ENCODE assay signal across 9 cellular contexts in the genomic region with DNA sequence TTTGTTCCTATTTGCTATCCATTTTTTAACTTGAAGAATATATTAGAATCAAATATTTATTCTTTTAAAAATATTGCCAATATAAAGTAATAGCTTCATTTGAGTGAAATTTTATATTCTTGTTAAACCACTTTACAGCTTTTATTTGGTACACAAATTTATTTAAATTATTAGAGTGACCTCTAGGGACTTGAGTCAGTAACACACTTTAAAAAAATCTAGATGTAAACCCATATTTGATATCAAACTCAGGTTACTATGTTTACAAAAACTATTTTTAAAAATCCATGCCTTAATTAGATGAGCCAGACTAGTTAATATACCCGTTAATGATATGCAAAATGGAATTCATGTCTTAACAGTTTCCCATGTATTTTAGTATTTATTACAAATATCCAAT.
DNase-seq lines count a peak whose midpoint lies in the region; ATAC-seq and TF ChIP-seq lines count a peak whose summit lies in the region.
"Had no signal": no experiment of that assay in that cellular context is flagged by ENCODE, and none has a peak within 500 bp of the region (broad histone marks: within the 10 kb centered on the region; RNA-seq: fewer than 3 reads in every experiment).

No MANE protein-coding gene starts in this region.

- no peaks in the 10 kb centered on the region for H3K9me3 Mint-ChIP-seq in osteocyte (ENCODE audit: unreplicated experiment)

- no peaks in the 10 kb centered on the region for H3K27me3 Mint-ChIP-seq in osteocyte (ENCODE audit: unreplicated experiment)

- TF ChIP-seq CTCF in BJ (IDR thresholded peaks at IDR 0.05; ENCODE audit: insufficient read depth, low read depth, low read length) (peak; percentile 21; the same call in 1 of the 2 replicates), LNCaP clone FGC (IDR thresholded peaks at IDR 0.05; ENCODE audit: control insufficient read depth, extremely low read depth, insufficient read depth) (peak; percentile 29), osteocyte (IDR thresholded peaks at IDR 0.05) (peak; percentile 48)

- H3K27ac Mint-ChIP-seq in osteocyte (ENCODE audit: unreplicated experiment): no peak overlapping the region

- no peak for ATAC-seq in HG02759 (IDR thresholded peaks at IDR 0.05; ENCODE audit: unreplicated experiment)
- no peak for ATAC-seq in HG02763 (IDR thresholded peaks at IDR 0.05; ENCODE audit: unreplicated experiment)

- H3K4me3 Mint-ChIP-seq in osteocyte (ENCODE audit: unreplicated experiment): no peak overlapping the region

- CTCF ChIA-PET in BJ (lab: Yijun Ruan, JAX): interaction anchor here (0.8 to 5.8 kb wide), 27 partner anchors 9 to 490 kb away, joined by 3 to 45 read pairs (median 5); partner anchors contain the start of gene MAP4K4

- no peak overlapping the region for H3K4me3 ChIP-seq in BJ (ENCODE audit: low read depth, low read length)
- H3K4me3 ChIP-seq in LNCaP clone FGC (ENCODE audit: low read depth, low read length): no peak overlapping the region
- H3K4me3 ChIP-seq: upper lobe of left lung had no signal

- POLR2A ChIA-PET in BJ (lab: Charles Lee): no interaction called here

- H3K27me3 ChIP-seq in BJ (ENCODE audit: control insufficient read depth, insufficient read depth, low read length): no peaks in the 10 kb centered on the region
- H3K27me3 ChIP-seq: upper lobe of left lung had no signal

- H3K36me3 ChIP-seq in BJ (ENCODE audit: control insufficient read depth, insufficient read depth, low read length): peaks cover 9% of the 10 kb centered on the region

- H3K4me1 Mint-ChIP-seq in osteocyte (ENCODE audit: unreplicated experiment): peaks cover 40% of the 10 kb centered on the region

- DNase-seq in BJ (ENCODE audit: low read depth) (no peak), LNCaP clone FGC (ENCODE audit: low read depth) (peak; percentile 67), cerebellum (ENCODE audit: low spot score) (peak; percentile 39), osteocyte (ENCODE audit: extremely low spot score, unreplicated experiment) (no peak), HUDEP-2 (lab: John Stamatoyannopoulos, UW; ENCODE audit: unreplicated experiment in 76 of 76) (no peak), CD1c-positive myeloid dendritic cell (ENCODE audit: extremely low spot score) (no peak)
- DNase-seq: upper lobe of left lung had no signal

- peaks cover 38% of the 10 kb centered on the region for H3K36me3 Mint-ChIP-seq in osteocyte (ENCODE audit: unreplicated experiment)

Comparison
In these comparisons a context has a peak if more than half of its experiments do, and no peak if none do; other contexts are left out.
1. DNase-seq: peak in LNCaP clone FGC (single experiment) and cerebellum (single experiment); none in BJ (single experiment), osteocyte (single experiment), HUDEP-2 (0 of 76) and CD1c-positive myeloid dendritic cell (single experiment).
2. Peak in every context shown above with its lines, with median percentiles within 50 percentile points of each other: CTCF ChIP-seq.